Comparison of ENCODE assay signal across 8 cellular contexts in genomic region chr1:155910621-155911121, GRCh38. TPM values are rescaled to one million over a fixed set of nuclear protein-coding genes. Genes with fewer than 3 reads are reported as not detected.
DNase-seq lines count a peak whose midpoint lies in the region; ATAC-seq and TF ChIP-seq lines count a peak whose summit lies in the region.

No MANE protein-coding gene starts in this region.

- ATAC-seq in GM18498 (IDR thresholded peaks at IDR 0.05; ENCODE audit: unreplicated experiment): peak; percentile 25
- peak; percentile 28 for ATAC-seq in activated CD8-positive, alpha-beta memory T cell treated with anti-CD3 and anti-CD28 coated beads, Interleukin-2, amount 10 ng/mL, durations not matched to agents 7 days and 5 days
- ATAC-seq in foreskin keratinocyte: peak; percentile 35
- no peak for ATAC-seq in HG03095 (IDR thresholded peaks at IDR 0.05; ENCODE audit: unreplicated experiment)

- no peaks in the 10 kb centered on the region for H3K27me3 Mint-ChIP-seq in activated CD8-positive, alpha-beta memory T cell treated with anti-CD3 and anti-CD28 coated beads, Interleukin-2, amount 10 ng/mL, durations not matched to agents 7 days and 5 days
- no peaks in the 10 kb centered on the region for H3K27me3 Mint-ChIP-seq in nephron progenitor cell (ENCODE audit: low read depth, poor library complexity)

- H3K4me1 Mint-ChIP-seq in activated CD8-positive, alpha-beta memory T cell treated with anti-CD3 and anti-CD28 coated beads, Interleukin-2, amount 10 ng/mL, durations not matched to agents 7 days and 5 days: peaks cover 26% of the 10 kb centered on the region
- peaks cover 20% of the 10 kb centered on the region for H3K4me1 Mint-ChIP-seq in nephron progenitor cell

- H3K36me3 Mint-ChIP-seq in activated CD8-positive, alpha-beta memory T cell treated with anti-CD3 and anti-CD28 coated beads, Interleukin-2, amount 10 ng/mL, durations not matched to agents 7 days and 5 days: peaks cover 43% of the 10 kb centered on the region
- peaks cover 43% of the 10 kb centered on the region for H3K36me3 Mint-ChIP-seq in nephron progenitor cell (ENCODE audit: low read depth)

- DNase-seq in Ammon's horn (ENCODE audit: low spot score) (peak; percentile 43), M059J (ENCODE audit: low read depth) (peak; percentile 65), foreskin keratinocyte (no peak), nephron progenitor cell (no peak), GM19240 (ENCODE audit: insufficient read length, low spot score) (no peak)
- peak; percentile 46 for DNase-seq in activated CD8-positive, alpha-beta memory T cell treated with anti-CD3 and anti-CD28 coated beads, Interleukin-2, amount 10 ng/mL, durations not matched to agents 7 days and 5 days

- CTCF ChIA-PET in activated CD8-positive, alpha-beta memory T cell treated with anti-CD3 and anti-CD28 coated beads, Interleukin-2, amount 10 ng/mL, durations not matched to agents 7 days and 5 days (lab: Charles Lee): interaction anchor here (0.8 kb wide), 1 partner anchor 52 kb away, joined by 3 read pairs; no protein-coding TSS in a partner anchor

- H3K9me3 Mint-ChIP-seq in activated CD8-positive, alpha-beta memory T cell treated with anti-CD3 and anti-CD28 coated beads, Interleukin-2, amount 10 ng/mL, durations not matched to agents 7 days and 5 days (ENCODE audit: low read depth): no peaks in the 10 kb centered on the region
- H3K9me3 Mint-ChIP-seq in nephron progenitor cell: no peaks in the 10 kb centered on the region

- H3K4me3 Mint-ChIP-seq in activated CD8-positive, alpha-beta memory T cell treated with anti-CD3 and anti-CD28 coated beads, Interleukin-2, amount 10 ng/mL, durations not matched to agents 7 days and 5 days: peak overlapping the region; percentile 90
- H3K4me3 Mint-ChIP-seq in nephron progenitor cell: peak overlapping the region; percentile 96

- TF ChIP-seq CTCF in foreskin keratinocyte (conservative IDR thresholded peaks at IDR 0.05) (no peak), nephron progenitor cell (IDR thresholded peaks at IDR 0.05) (no peak)

- H3K27ac Mint-ChIP-seq in activated CD8-positive, alpha-beta memory T cell treated with anti-CD3 and anti-CD28 coated beads, Interleukin-2, amount 10 ng/mL, durations not matched to agents 7 days and 5 days: peak overlapping the region; percentile 95
- H3K27ac Mint-ChIP-seq in nephron progenitor cell: peak overlapping the region; percentile 95

- peak overlapping the region; percentile 14 for H3K27ac ChIP-seq in foreskin keratinocyte

- no peaks in the 10 kb centered on the region for H3K27me3 ChIP-seq in foreskin keratinocyte

- peaks cover 6% of the 10 kb centered on the region for H3K4me1 ChIP-seq in foreskin keratinocyte

RNA-seq across cellular contexts. Expression of gene RIT1, which starts 0.5 kb away (rescaled TPM):
- 53.9 and 64.3 TPM in 2 replicates for total RNA-seq in M059J (2014; rRNA removed; shearing (Covaris generic))
- total RNA-seq in activated CD8-positive, alpha-beta memory T cell treated with anti-CD3 and anti-CD28 coated beads, Interleukin-2, amount 10 ng/mL, durations not matched to agents 7 days and 5 days: 10 to 100 TPM; 24.0 to 24.7 TPM
- total RNA-seq in foreskin keratinocyte: 17.7 and 21.9 TPM in 2 replicates
- 13.7 and 14.1 TPM in 2 replicates for polyA plus RNA-seq in foreskin keratinocyte

RNA-seq across cellular contexts. Expression of gene KHDC4, which starts 23.5 kb away (rescaled TPM):
- total RNA-seq in M059J (2014; rRNA removed; shearing (Covaris generic)): 24.1 and 30.7 TPM in 2 replicates
- total RNA-seq in activated CD8-positive, alpha-beta memory T cell treated with anti-CD3 and anti-CD28 coated beads, Interleukin-2, amount 10 ng/mL, durations not matched to agents 7 days and 5 days: 10 to 100 TPM; 80.2 to 99.4 TPM
- total RNA-seq in foreskin keratinocyte: 22.7 and 27.9 TPM in 2 replicates
- polyA plus RNA-seq in foreskin keratinocyte: 9.0 and 12.1 TPM in 2 replicates

RNA-seq across cellular contexts. Expression of gene RXFP4, which starts 30.8 kb away (rescaled TPM):
- not detected in 2 replicates for total RNA-seq in M059J (2014; rRNA removed; shearing (Covaris generic))
- total RNA-seq in activated CD8-positive, alpha-beta memory T cell treated with anti-CD3 and anti-CD28 coated beads, Interleukin-2, amount 10 ng/mL, durations not matched to agents 7 days and 5 days: not detected
- not detected in 2 replicates for total RNA-seq in foreskin keratinocyte
- polyA plus RNA-seq in foreskin keratinocyte: not detected in 2 replicates

RNA-seq across cellular contexts. Expression of gene SYT11, which starts 51.3 kb away (rescaled TPM):
- total RNA-seq in M059J (2014; rRNA removed; shearing (Covaris generic)): 12.0 and 15.8 TPM in 2 replicates
- total RNA-seq in activated CD8-positive, alpha-beta memory T cell treated with anti-CD3 and anti-CD28 coated beads, Interleukin-2, amount 10 ng/mL, durations not matched to agents 7 days and 5 days: 10 to 100 TPM; 17.1 to 29.9 TPM
- 0.54 and 0.60 TPM in 2 replicates for total RNA-seq in foreskin keratinocyte
- polyA plus RNA-seq in foreskin keratinocyte: 0.25 and 0.29 TPM in 2 replicates

RNA-seq across cellular contexts. Expression of gene GON4L, which starts 53.7 kb away (rescaled TPM):
- total RNA-seq in M059J (2014; rRNA removed; shearing (Covaris generic)): 12.0 and 22.0 TPM in 2 replicates
- total RNA-seq in activated CD8-positive, alpha-beta memory T cell treated with anti-CD3 and anti-CD28 coated beads, Interleukin-2, amount 10 ng/mL, durations not matched to agents 7 days and 5 days: 10 to 100 TPM; 71.0 to 91.9 TPM
- 19.6 and 20.2 TPM in 2 replicates for total RNA-seq in foreskin keratinocyte
- polyA plus RNA-seq in foreskin keratinocyte: 8.6 and 8.7 TPM in 2 replicates

Comparison
In these comparisons a context has a peak if more than half of its experiments do, and no peak if none do; other contexts are left out.
1. DNase-seq: peak in Ammon's horn (single experiment), M059J (single experiment) and activated CD8-positive, alpha-beta memory T cell treated with anti-CD3 and anti-CD28 coated beads, Interleukin-2, amount 10 ng/mL, durations not matched to agents 7 days and 5 days (single experiment); none in foreskin keratinocyte (0 of 2), nephron progenitor cell (single experiment) and GM19240 (single experiment).